ENCODE assay signal across 8 cellular contexts in the genomic region with DNA sequence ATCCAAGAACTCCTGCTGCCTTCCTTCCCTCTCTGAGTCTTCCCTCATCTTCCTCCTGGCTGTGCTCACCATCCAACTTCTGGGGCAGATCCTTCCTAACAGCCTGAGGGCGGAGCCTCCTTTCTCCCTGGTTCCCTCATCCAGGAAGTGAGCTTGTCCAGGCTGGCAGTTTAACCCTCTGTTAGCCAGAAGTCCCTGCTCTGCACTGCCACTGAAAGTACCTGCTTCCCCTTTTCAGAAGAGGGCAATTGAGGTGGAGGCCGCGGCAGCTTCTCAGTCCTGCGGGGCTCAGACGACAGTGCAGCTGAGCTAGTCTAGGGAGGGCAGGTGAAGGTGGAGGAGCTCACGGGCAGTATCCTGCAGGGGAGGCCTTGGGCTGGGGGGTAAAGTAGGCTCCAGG.
A peak's percentile ranks its signal among the peaks of the same experiment; 100 is the strongest.
DNase-seq lines count a peak whose midpoint lies in the region; ATAC-seq and TF ChIP-seq lines count a peak whose summit lies in the region.

No MANE protein-coding gene starts in this region.

- no peaks in the 10 kb centered on the region for H3K9me3 Mint-ChIP-seq in CD8-positive, alpha-beta memory T cell

- H3K27me3 ChIP-seq in HL-60 (ENCODE audit: insufficient read depth, poor library complexity, severe bottlenecking), result no peaks in the 10 kb centered on the region
- no peaks in the 10 kb centered on the region for H3K27me3 ChIP-seq in CD8-positive, alpha-beta memory T cell (ENCODE audit: insufficient read depth, low read length, poor library complexity, severe bottlenecking)

- TF ChIP-seq CTCF in HL-60 (IDR thresholded peaks at IDR 0.05; ENCODE audit: insufficient read depth, low read length), result no peak
- no peak for TF ChIP-seq CTCF in astrocyte of the spinal cord (IDR thresholded peaks at IDR 0.05; ENCODE audit: low read depth, low read length)

- H3K27me3 Mint-ChIP-seq in CD8-positive, alpha-beta memory T cell, result peaks cover 11 to 40% of the 10 kb centered on the region in 2 donors

- DNase-seq in DMS153 treated with DMSO at 0.1 percent for 48 hours (lab: John Stamatoyannopoulos, UW; ENCODE audit: unreplicated experiment) (peak; percentile 16), HL-60 (ENCODE audit: low read depth in 1 of 2, low spot score in 1 of 2) (peak; percentile 84 to 88), astrocyte of the spinal cord (ENCODE audit: low read depth, low spot score) (peak; percentile 9), left lobe of liver (ENCODE audit: low spot score) (no peak)
- DNase-seq in stimulated activated CD4-positive, alpha-beta T cell treated with anti-CD3 and anti-CD28 coated beads, Interleukin-4, amount 100 ng/mL, for 24 hours, result no peak
- no peak for DNase-seq in CD8-positive, alpha-beta memory T cell
- no peak for DNase-seq in activated CD4-positive, alpha-beta T cell treated with anti-CD3 and anti-CD28 coated beads for 1 hour

- POLR2A ChIA-PET in CD8-positive, alpha-beta memory T cell (lab: Charles Lee), result no interaction called here

- no peak overlapping the region for H3K27ac Mint-ChIP-seq in CD8-positive, alpha-beta memory T cell

- CTCF ChIA-PET in CD8-positive, alpha-beta memory T cell (lab: Charles Lee), result no interaction called here

- no peaks in the 10 kb centered on the region for H3K4me1 ChIP-seq in CD8-positive, alpha-beta memory T cell (ENCODE audit: insufficient read depth, low read length)

- H3K9me3 ChIP-seq in CD8-positive, alpha-beta memory T cell (ENCODE audit: low read length), result no peaks in the 10 kb centered on the region

- H3K4me1 Mint-ChIP-seq in CD8-positive, alpha-beta memory T cell, result no peaks in the 10 kb centered on the region

- ATAC-seq in GM21381 (IDR thresholded peaks at IDR 0.05; ENCODE audit: unreplicated experiment), result peak; percentile 73
- no peak for ATAC-seq in left lobe of liver

- no peaks in the 10 kb centered on the region for H3K36me3 ChIP-seq in CD8-positive, alpha-beta memory T cell (ENCODE audit: insufficient read depth, low read length)

- no peak overlapping the region for H3K4me3 ChIP-seq in HL-60 (replicated peaks; ENCODE audit: insufficient read depth, low read length)
- H3K4me3 ChIP-seq in astrocyte of the spinal cord (ENCODE audit: low read depth, low read length), result no peak overlapping the region
- no peak overlapping the region for H3K4me3 ChIP-seq in CD8-positive, alpha-beta memory T cell (ENCODE audit: low read length)

- in situ Hi-C loops in astrocyte of the spinal cord (cut with HindIII; ENCODE audit: low sequenced_read_pairs), result no loop called here

- H3K4me3 Mint-ChIP-seq in CD8-positive, alpha-beta memory T cell, result no peak overlapping the region

- no peaks in the 10 kb centered on the region for H3K36me3 Mint-ChIP-seq in CD8-positive, alpha-beta memory T cell

- H3K27ac ChIP-seq in HL-60 (replicated peaks), result peak overlapping the region; percentile 85
- H3K27ac ChIP-seq in CD8-positive, alpha-beta memory T cell (ENCODE audit: low read depth, low read length), result no peak overlapping the region

Comparison
In these comparisons a context has a peak if more than half of its experiments do, and no peak if none do; other contexts are left out.
1. DNase-seq: peak in DMS153 treated with DMSO at 0.1 percent for 48 hours (single experiment), HL-60 (2 of 2) and astrocyte of the spinal cord (single experiment); none in stimulated activated CD4-positive, alpha-beta T cell treated with anti-CD3 and anti-CD28 coated beads, Interleukin-4, amount 100 ng/mL, for 24 hours (single experiment), CD8-positive, alpha-beta memory T cell (0 of 5), activated CD4-positive, alpha-beta T cell treated with anti-CD3 and anti-CD28 coated beads for 1 hour (single experiment) and left lobe of liver (single experiment).